In genomic region chr16:29111901-29112680, GRCh38 we compare ENCODE assay signal across 7 cellular contexts.
A peak's percentile ranks its signal among the peaks of the same experiment; 100 is the strongest.
DNase-seq lines count a peak whose midpoint lies in the region; ATAC-seq, FAIRE-seq and TF ChIP-seq lines count a peak whose summit lies in the region.
"Not testable (repeated sequence)": the region's sequence is repeated elsewhere in the genome, so short reads cannot be mapped to it uniquely, and the experiment has no call there.

No MANE protein-coding gene starts in this region.

- BruUV-seq in K562 (replicated peaks; lab: Mats Ljungman, UMichigan): not testable (repeated sequence)

- DNase-seq in CD4-positive, alpha-beta memory T cell; activated T-helper 2 cell treated with anti-CD3 and anti-CD28 coated beads, Interferon-gamma antibody, Interleukin-2, Interleukin-4, amounts not matched to agents 10 μg/mL and 5 μg/mL and 100 μg/mL, durations not matched to agents 14 hours and 24 hours and 36 hours (ENCODE audit: low spot score); stimulated activated effector memory CD8-positive, alpha-beta T cell treated with anti-CD3 and anti-CD28 coated beads, Interleukin-12 subunit alpha, Interleukin-12 subunit beta, amount 100 ng/mL, for 72 hours (ENCODE audit: low spot score in 2 of 2): not testable (repeated sequence)
- DNase-seq in SJCRH30 (peak; percentile 75 to 78), K562 (ENCODE audit: extremely low read depth in 1 of 4, low spot score in 3 of 4) (peak in 1 of 4 experiments; percentile 19), myocyte (ENCODE audit: low read depth) (peak; percentile 66)
- peak; percentile 21 for DNase-seq in activated CD8-positive, alpha-beta T cell treated with anti-CD3 and anti-CD28 coated beads for 36 hours

- intact Hi-C loops in CD4-positive, alpha-beta memory T cell (cut with micrococcal nuclease); activated CD8-positive, alpha-beta T cell treated with anti-CD3 and anti-CD28 coated beads for 36 hours (cut with micrococcal nuclease); activated T-helper 2 cell treated with anti-CD3 and anti-CD28 coated beads, Interferon-gamma antibody, Interleukin-2, Interleukin-4, amounts not matched to agents 10 μg/mL and 5 μg/mL and 100 μg/mL, durations not matched to agents 14 hours and 24 hours and 36 hours (cut with micrococcal nuclease); K562 (cut with micrococcal nuclease): not testable (repeated sequence)

- not testable (repeated sequence) for H2AFZ ChIP-seq in K562 (ENCODE audit: low read depth, low read length)

- not testable (repeated sequence) for H3K4me3 Mint-ChIP-seq in CD4-positive, alpha-beta memory T cell; activated CD8-positive, alpha-beta T cell treated with anti-CD3 and anti-CD28 coated beads for 36 hours; activated T-helper 2 cell treated with anti-CD3 and anti-CD28 coated beads, Interferon-gamma antibody, Interleukin-2, Interleukin-4, amounts not matched to agents 10 μg/mL and 5 μg/mL and 100 μg/mL, durations not matched to agents 14 hours and 24 hours and 36 hours (ENCODE audit: low read depth)
- peak overlapping the region; percentile 20 for H3K4me3 Mint-ChIP-seq in stimulated activated effector memory CD8-positive, alpha-beta T cell treated with anti-CD3 and anti-CD28 coated beads, Interleukin-12 subunit alpha, Interleukin-12 subunit beta, amount 100 ng/mL, for 72 hours

- peaks cover 18% of the 10 kb centered on the region for H3K36me3 ChIP-seq in CD4-positive, alpha-beta memory T cell (ENCODE audit: insufficient read depth, low read length)
- not testable (repeated sequence) for H3K36me3 ChIP-seq in SJCRH30; K562 (ENCODE audit: control insufficient read depth, insufficient read depth, low read length)

- not testable (repeated sequence) for H3K4me1 ChIP-seq in CD4-positive, alpha-beta memory T cell (ENCODE audit: insufficient read depth, low read length); SJCRH30
- peaks cover 3 to 15% of the 10 kb centered on the region in 2 experiments; a peak in 4 of 5 replicates for H3K4me1 ChIP-seq in K562 (replicated peaks in 1 of 2; ENCODE audit: control insufficient read depth in 2 of 2, insufficient read depth in 2 of 2, low read length in 2 of 2)

- H3K9ac ChIP-seq in K562 (ENCODE audit: insufficient read depth in 1 of 2, low read depth in 2 of 2, low read length in 2 of 2): not testable (repeated sequence)

- not testable (repeated sequence) for H3K4me2 ChIP-seq in K562 (ENCODE audit: insufficient read depth, low read length)

- POLR2A ChIA-PET in CD4-positive, alpha-beta memory T cell (lab: Charles Lee; ENCODE audit: partially characterized antibody); activated CD8-positive, alpha-beta T cell treated with anti-CD3 and anti-CD28 coated beads for 36 hours (lab: Charles Lee); K562 (lab: Yijun Ruan, JAX): not testable (repeated sequence)

- not testable (repeated sequence) for H4K20me1 ChIP-seq in K562 (replicated peaks; ENCODE audit: control insufficient read depth, insufficient read depth, low read length)

- H3K27me3 Mint-ChIP-seq in CD4-positive, alpha-beta memory T cell; activated CD8-positive, alpha-beta T cell treated with anti-CD3 and anti-CD28 coated beads for 36 hours; activated T-helper 2 cell treated with anti-CD3 and anti-CD28 coated beads, Interferon-gamma antibody, Interleukin-2, Interleukin-4, amounts not matched to agents 10 μg/mL and 5 μg/mL and 100 μg/mL, durations not matched to agents 14 hours and 24 hours and 36 hours (ENCODE audit: low read depth): not testable (repeated sequence)

- not testable (repeated sequence) for H3K27me3 ChIP-seq in CD4-positive, alpha-beta memory T cell (ENCODE audit: insufficient read depth, low read length); SJCRH30
- peaks cover 14 to 31% of the 10 kb centered on the region in 2 experiments for H3K27me3 ChIP-seq in K562 (ENCODE audit: control insufficient read depth in 2 of 2, insufficient read depth in 2 of 2, low read length in 2 of 2)

- in situ Hi-C loops in K562 (cut with MboI): not testable (repeated sequence)

- FAIRE-seq in K562 (lab: Jason Lieb, UNC): not testable (repeated sequence)

- ATAC-seq in activated CD8-positive, alpha-beta T cell treated with anti-CD3 and anti-CD28 coated beads for 36 hours: peak; percentile 37
- ATAC-seq in K562: 0 out of 3 replicates have a peak, but pooled peaks have one; percentile 27
- ATAC-seq in stimulated activated effector memory CD8-positive, alpha-beta T cell treated with anti-CD3 and anti-CD28 coated beads, Interleukin-12 subunit alpha, Interleukin-12 subunit beta, amount 100 ng/mL, for 72 hours: peak; percentile 80

- H3K9me1 ChIP-seq in K562 (ENCODE audit: control insufficient read depth, insufficient read depth, low read length): not testable (repeated sequence)

- not testable (repeated sequence) for H3K79me2 ChIP-seq in K562 (ENCODE audit: control insufficient read depth, insufficient read depth, low read length)

- TF ChIP-seq CTCF in activated CD8-positive, alpha-beta T cell treated with anti-CD3 and anti-CD28 coated beads for 36 hours (IDR thresholded peaks at IDR 0.05); K562 (IDR thresholded peaks at IDR 0.05 in 2 of 3, conservative IDR thresholded peaks at IDR 0.05 in 1 of 3; ENCODE audit: insufficient read depth in 2 of 3, low read depth in 1 of 3, low read length in 3 of 3): not testable (repeated sequence)

- not testable (repeated sequence) for TF ChIP-seq POLR2A in K562 (conservative IDR thresholded peaks at IDR 0.05)

- peaks cover 30 to 59% of the 10 kb centered on the region in 2 donors for H3K36me3 Mint-ChIP-seq in CD4-positive, alpha-beta memory T cell
- H3K36me3 Mint-ChIP-seq in activated CD8-positive, alpha-beta T cell treated with anti-CD3 and anti-CD28 coated beads for 36 hours (ENCODE audit: low read depth): peaks cover 31% of the 10 kb centered on the region
- H3K36me3 Mint-ChIP-seq in activated T-helper 2 cell treated with anti-CD3 and anti-CD28 coated beads, Interferon-gamma antibody, Interleukin-2, Interleukin-4, amounts not matched to agents 10 μg/mL and 5 μg/mL and 100 μg/mL, durations not matched to agents 14 hours and 24 hours and 36 hours (ENCODE audit: low read depth): peaks cover 56% of the 10 kb centered on the region
- H3K36me3 Mint-ChIP-seq in stimulated activated effector memory CD8-positive, alpha-beta T cell treated with anti-CD3 and anti-CD28 coated beads, Interleukin-12 subunit alpha, Interleukin-12 subunit beta, amount 100 ng/mL, for 72 hours: peaks cover 82% of the 10 kb centered on the region

- H3K4me3 ChIP-seq in CD4-positive, alpha-beta memory T cell (ENCODE audit: low read length in 2 of 2); SJCRH30; K562: not testable (repeated sequence)

- not testable (repeated sequence) for H3K9me3 ChIP-seq in CD4-positive, alpha-beta memory T cell (ENCODE audit: control insufficient read depth in 1 of 2, low read length in 2 of 2); SJCRH30 (replicated peaks); K562 (replicated peaks; ENCODE audit: control insufficient read depth, insufficient read depth, low read depth, low read length)

- 3% methylated on average over 7 of the region's 8 CpGs for WGBS in K562 (ENCODE audit: insufficient coverage, low coverage, missing lambda C conversion rate)

- peak overlapping the region; percentile 29 to 89 (median 78) for H3K27ac Mint-ChIP-seq in CD4-positive, alpha-beta memory T cell
- H3K27ac Mint-ChIP-seq in activated CD8-positive, alpha-beta T cell treated with anti-CD3 and anti-CD28 coated beads for 36 hours: peak overlapping the region; percentile 41
- peak overlapping the region; percentile 5 for H3K27ac Mint-ChIP-seq in activated T-helper 2 cell treated with anti-CD3 and anti-CD28 coated beads, Interferon-gamma antibody, Interleukin-2, Interleukin-4, amounts not matched to agents 10 μg/mL and 5 μg/mL and 100 μg/mL, durations not matched to agents 14 hours and 24 hours and 36 hours
- peak overlapping the region; percentile 73 for H3K27ac Mint-ChIP-seq in stimulated activated effector memory CD8-positive, alpha-beta T cell treated with anti-CD3 and anti-CD28 coated beads, Interleukin-12 subunit alpha, Interleukin-12 subunit beta, amount 100 ng/mL, for 72 hours

- H3K9me3 Mint-ChIP-seq in CD4-positive, alpha-beta memory T cell; activated CD8-positive, alpha-beta T cell treated with anti-CD3 and anti-CD28 coated beads for 36 hours; activated T-helper 2 cell treated with anti-CD3 and anti-CD28 coated beads, Interferon-gamma antibody, Interleukin-2, Interleukin-4, amounts not matched to agents 10 μg/mL and 5 μg/mL and 100 μg/mL, durations not matched to agents 14 hours and 24 hours and 36 hours; stimulated activated effector memory CD8-positive, alpha-beta T cell treated with anti-CD3 and anti-CD28 coated beads, Interleukin-12 subunit alpha, Interleukin-12 subunit beta, amount 100 ng/mL, for 72 hours: not testable (repeated sequence)

- CTCF ChIA-PET in CD4-positive, alpha-beta memory T cell (lab: Charles Lee; ENCODE audit: partially characterized antibody): interaction anchor here (0.6 kb wide), 1 partner anchor 12 kb away, joined by 3 read pairs; no protein-coding TSS in a partner anchor
- CTCF ChIA-PET in activated CD8-positive, alpha-beta T cell treated with anti-CD3 and anti-CD28 coated beads for 36 hours (lab: Charles Lee); K562 (lab: Yijun Ruan, JAX; ENCODE audit: low intra/inter-chr PET ratio): not testable (repeated sequence)

- H3K4me1 Mint-ChIP-seq in CD4-positive, alpha-beta memory T cell: peaks cover 6 to 43% (median 18%) of the 10 kb centered on the region in 4 donors
- peaks cover 49% of the 10 kb centered on the region for H3K4me1 Mint-ChIP-seq in activated CD8-positive, alpha-beta T cell treated with anti-CD3 and anti-CD28 coated beads for 36 hours (ENCODE audit: low read depth)
- H3K4me1 Mint-ChIP-seq in activated T-helper 2 cell treated with anti-CD3 and anti-CD28 coated beads, Interferon-gamma antibody, Interleukin-2, Interleukin-4, amounts not matched to agents 10 μg/mL and 5 μg/mL and 100 μg/mL, durations not matched to agents 14 hours and 24 hours and 36 hours (ENCODE audit: low read depth): peaks cover 45% of the 10 kb centered on the region
- peaks cover 67% of the 10 kb centered on the region for H3K4me1 Mint-ChIP-seq in stimulated activated effector memory CD8-positive, alpha-beta T cell treated with anti-CD3 and anti-CD28 coated beads, Interleukin-12 subunit alpha, Interleukin-12 subunit beta, amount 100 ng/mL, for 72 hours

- not testable (repeated sequence) for TF ChIP-seq RAD21 in K562 (CRISPR knock-in tag; conservative IDR thresholded peaks at IDR 0.05 in 1 of 2, IDR thresholded peaks at IDR 0.05 in 1 of 2)

- not testable (repeated sequence) for H3K27ac ChIP-seq in CD4-positive, alpha-beta memory T cell (ENCODE audit: low read depth, low read length); K562 (ENCODE audit: extremely low read depth, low read depth, low read length)
- peak overlapping the region; percentile 40 for H3K27ac ChIP-seq in SJCRH30

- not testable (repeated sequence) for TF ChIP-seq EP300 in K562 (IDR thresholded peaks at IDR 0.05; ENCODE audit: low read length)

Comparison
In these comparisons a context has a peak if more than half of its experiments do, and no peak if none do; other contexts are left out.
1. H3K27ac Mint-ChIP-seq: peak in every context shown above with its lines; median percentile 78 in CD4-positive, alpha-beta memory T cell; 73 in stimulated activated effector memory CD8-positive, alpha-beta T cell treated with anti-CD3 and anti-CD28 coated beads, Interleukin-12 subunit alpha, Interleukin-12 subunit beta, amount 100 ng/mL, for 72 hours; 41 in activated CD8-positive, alpha-beta T cell treated with anti-CD3 and anti-CD28 coated beads for 36 hours; 5 in activated T-helper 2 cell treated with anti-CD3 and anti-CD28 coated beads, Interferon-gamma antibody, Interleukin-2, Interleukin-4, amounts not matched to agents 10 μg/mL and 5 μg/mL and 100 μg/mL, durations not matched to agents 14 hours and 24 hours and 36 hours.
2. ATAC-seq: peak in every context shown above with its lines; median percentile 80 in stimulated activated effector memory CD8-positive, alpha-beta T cell treated with anti-CD3 and anti-CD28 coated beads, Interleukin-12 subunit alpha, Interleukin-12 subunit beta, amount 100 ng/mL, for 72 hours; 37 in activated CD8-positive, alpha-beta T cell treated with anti-CD3 and anti-CD28 coated beads for 36 hours; 27 in K562.